ENCODE assay signal across 28 cellular contexts in genomic region chr14:92012121-92012748, GRCh38. TPM values are rescaled to one million over a fixed set of nuclear protein-coding genes. Genes with fewer than 3 reads are reported as not detected.
DNase-seq lines count a peak whose midpoint lies in the region; ATAC-seq, FAIRE-seq and TF ChIP-seq lines count a peak whose summit lies in the region.
"Had no signal": no experiment of that assay in that cellular context is flagged by ENCODE, and none has a peak within 500 bp of the region (broad histone marks: within the 10 kb centered on the region; RNA-seq: fewer than 3 reads in every experiment).

No MANE protein-coding gene starts in this region.

- no peaks in the 10 kb centered on the region for H3K9me3 ChIP-seq in body of pancreas
- H3K9me3 ChIP-seq in small intestine (ENCODE audit: control insufficient read depth, low read depth), result no peaks in the 10 kb centered on the region
- no peaks in the 10 kb centered on the region for H3K9me3 ChIP-seq in ascending aorta
- H3K9me3 ChIP-seq: gastroesophageal sphincter had no signal

- intact Hi-C loops in activated CD4-positive, alpha-beta T cell treated with anti-CD3 and anti-CD28 coated beads for 36 hours (cut with DNase I, micrococcal nuclease), result no loop called here
- intact Hi-C loops in activated CD4-positive, alpha-beta T cell treated with anti-CD3 and anti-CD28 coated beads, Interleukin-2, amount 10 ng/mL, durations not matched to agents 24 days and 14 days (cut with micrococcal nuclease), result no loop called here
- intact Hi-C loops in body of pancreas (cut with DNase I), result no loop called here
- intact Hi-C loops in ascending aorta (cut with DNase I), result no loop called here

- peak overlapping the region in 3 of 4 donors; percentile 10 to 15 (median 11) for H3K27ac ChIP-seq in body of pancreas
- H3K27ac ChIP-seq in small intestine (ENCODE audit: low read depth in 1 of 2, low read length in 1 of 2), result peak overlapping the region in 1 of 2 donors; percentile 3
- no peak overlapping the region for H3K27ac ChIP-seq in ascending aorta
- H3K27ac ChIP-seq: brain microvascular endothelial cell, gastroesophageal sphincter, hepatocyte, HL-60 had no signal

- no peaks in the 10 kb centered on the region for H3K27me3 Mint-ChIP-seq in activated CD4-positive, alpha-beta T cell treated with anti-CD3 and anti-CD28 coated beads for 36 hours
- no peaks in the 10 kb centered on the region for H3K27me3 Mint-ChIP-seq in activated CD4-positive, alpha-beta T cell treated with anti-CD3 and anti-CD28 coated beads, Interleukin-2, amount 10 ng/mL, durations not matched to agents 24 days and 14 days

- H3K27me3 ChIP-seq in body of pancreas (no peaks in the 10 kb centered on the region), small intestine (ENCODE audit: control insufficient read depth in 2 of 2, insufficient read depth in 2 of 2, low read length in 2 of 2) (no peaks in the 10 kb centered on the region), ascending aorta (no peaks in the 10 kb centered on the region)
- H3K27me3 ChIP-seq: brain microvascular endothelial cell, gastroesophageal sphincter, hepatocyte had no signal

- peaks cover 12 to 35% of the 10 kb centered on the region in 2 donors for H3K36me3 ChIP-seq in body of pancreas (replicated peaks in 1 of 2; ENCODE audit: insufficient read depth in 1 of 2, low read depth in 2 of 2)
- H3K36me3 ChIP-seq in small intestine (ENCODE audit: control insufficient read depth in 2 of 2, insufficient read depth in 2 of 2, low read length in 2 of 2), result peaks cover 2 to 4% of the 10 kb centered on the region in 2 donors
- H3K36me3 ChIP-seq in ascending aorta, result peaks cover 62 to 79% of the 10 kb centered on the region in 2 donors

- no peak overlapping the region for H3K4me3 Mint-ChIP-seq in activated CD4-positive, alpha-beta T cell treated with anti-CD3 and anti-CD28 coated beads for 36 hours
- H3K4me3 Mint-ChIP-seq in activated CD4-positive, alpha-beta T cell treated with anti-CD3 and anti-CD28 coated beads, Interleukin-2, amount 10 ng/mL, durations not matched to agents 24 days and 14 days, result no peak overlapping the region
- H3K4me3 Mint-ChIP-seq: nephron had no signal

- CTCF ChIA-PET in activated CD4-positive, alpha-beta T cell treated with anti-CD3 and anti-CD28 coated beads for 36 hours (lab: Charles Lee), result interaction anchor here (0.6 to 1.7 kb wide), 2 partner anchors 15 to 1095 kb away, joined by 4 to 7 read pairs; no protein-coding TSS in a partner anchor

- H3K27ac Mint-ChIP-seq in activated CD4-positive, alpha-beta T cell treated with anti-CD3 and anti-CD28 coated beads for 36 hours, result peak overlapping the region; percentile 71
- H3K27ac Mint-ChIP-seq in activated CD4-positive, alpha-beta T cell treated with anti-CD3 and anti-CD28 coated beads, Interleukin-2, amount 10 ng/mL, durations not matched to agents 24 days and 14 days, result no peak overlapping the region
- H3K27ac Mint-ChIP-seq: nephron had no signal

- H3K4me1 ChIP-seq in body of pancreas (peaks cover 11% of the 10 kb centered on the region), small intestine (ENCODE audit: control insufficient read depth in 2 of 2, insufficient read depth in 1 of 2, low read depth in 1 of 2, low read length in 1 of 2) (no peaks in the 10 kb centered on the region), ascending aorta (no peaks in the 10 kb centered on the region)
- H3K4me1 ChIP-seq: gastroesophageal sphincter had no signal

- no peak for ATAC-seq in activated CD4-positive, alpha-beta T cell treated with anti-CD3 and anti-CD28 coated beads for 36 hours
- peak; percentile 81 for ATAC-seq in body of pancreas
- no peak for ATAC-seq in HG03432 (IDR thresholded peaks at IDR 0.05; ENCODE audit: unreplicated experiment)
- ATAC-seq: gastroesophageal sphincter, Panc1, SK-N-SH treated with all-trans-retinoic acid at 6 μM for 48 hours had no signal

- WGBS in body of pancreas, 2 donors, result 15 to 25% methylated on average over 4 of the region's 4 CpGs
- 28 to 62% (median 41%) methylated on average over 4 of the region's 4 CpGs for WGBS in small intestine, 3 donors

- peaks cover 46% of the 10 kb centered on the region for H3K36me3 Mint-ChIP-seq in activated CD4-positive, alpha-beta T cell treated with anti-CD3 and anti-CD28 coated beads for 36 hours (ENCODE audit: low read depth)
- H3K36me3 Mint-ChIP-seq in activated CD4-positive, alpha-beta T cell treated with anti-CD3 and anti-CD28 coated beads, Interleukin-2, amount 10 ng/mL, durations not matched to agents 24 days and 14 days (ENCODE audit: low read depth), result peaks cover 51% of the 10 kb centered on the region

- peak; percentile 53 for FAIRE-seq in small intestine (lab: Jason Lieb, UNC)
- FAIRE-seq: A204.1, H54 had no signal

- no peak for TF ChIP-seq CTCF in body of pancreas (IDR thresholded peaks at IDR 0.05)
- no peak for TF ChIP-seq CTCF in ascending aorta (IDR thresholded peaks at IDR 0.05)

- H3K4me3 ChIP-seq in body of pancreas (no peak overlapping the region), small intestine (ENCODE audit: low read depth in 1 of 2, low read length in 2 of 2) (no peak overlapping the region), ascending aorta (no peak overlapping the region)
- H3K4me3 ChIP-seq: gastroesophageal sphincter, hepatocyte, lung had no signal

- H3K4me1 Mint-ChIP-seq in activated CD4-positive, alpha-beta T cell treated with anti-CD3 and anti-CD28 coated beads for 36 hours, result peaks cover 24% of the 10 kb centered on the region
- peaks cover 14% of the 10 kb centered on the region for H3K4me1 Mint-ChIP-seq in activated CD4-positive, alpha-beta T cell treated with anti-CD3 and anti-CD28 coated beads, Interleukin-2, amount 10 ng/mL, durations not matched to agents 24 days and 14 days
- H3K4me1 Mint-ChIP-seq: nephron had no signal

- POLR2A ChIA-PET in activated CD4-positive, alpha-beta T cell treated with anti-CD3 and anti-CD28 coated beads for 36 hours (lab: Charles Lee), result no interaction called here

- no peak for DNase-seq in activated CD4-positive, alpha-beta T cell treated with anti-CD3 and anti-CD28 coated beads for 36 hours
- DNase-seq in activated CD4-positive, alpha-beta T cell treated with anti-CD3 and anti-CD28 coated beads, Interleukin-2, amount 10 ng/mL, durations not matched to agents 24 days and 14 days, result no peak
- DNase-seq in NCI-H146 (lab: John Stamatoyannopoulos, UW) (peak; percentile 30), body of pancreas (peak in 2 of 4 donors; percentile 25 to 39), small intestine (peak; percentile 40), ascending aorta (ENCODE audit: low spot score in 2 of 2) (no peak), DMS79 (lab: John Stamatoyannopoulos, UW) (no peak)
- DNase-seq: activated CD4-positive, CD25-positive, alpha-beta regulatory T cell treated with anti-CD3 and anti-CD28 coated beads, Interleukin-2, amount 50 U/mL, for 72 hours; activated CD8-positive, alpha-beta memory T cell treated with anti-CD3 and anti-CD28 coated beads for 24 hours; brain microvascular endothelial cell; KG1; kidney glomerular epithelial cell; NCI-H1105; NCI-H1930; NCI-H524 treated with DMSO at 0.1 percent for 48 hours; NK-92 treated with Interleukin-12 subunit alpha and Interleukin-12 subunit beta, amount 100 ng/mL, for 24 hours; Right ventricle myocardium superior; stimulated activated naive CD4-positive, alpha-beta T cell treated with Interleukin-2 at 50 U/mL for 16 hours had no signal

- H3K9me3 Mint-ChIP-seq in activated CD4-positive, alpha-beta T cell treated with anti-CD3 and anti-CD28 coated beads for 36 hours (ENCODE audit: low read depth), result no peaks in the 10 kb centered on the region
- H3K9me3 Mint-ChIP-seq in activated CD4-positive, alpha-beta T cell treated with anti-CD3 and anti-CD28 coated beads, Interleukin-2, amount 10 ng/mL, durations not matched to agents 24 days and 14 days, result no peaks in the 10 kb centered on the region
- H3K9me3 Mint-ChIP-seq: nephron had no signal

- TF ChIP-seq POLR2A in body of pancreas (IDR thresholded peaks at IDR 0.05), result no peak

RNA-seq across cellular contexts. Expression of gene TRIP11, which starts 27.6 kb away (rescaled TPM):
- 10 to 100 TPM; 35.7 to 41.0 TPM for total RNA-seq in activated CD4-positive, alpha-beta T cell treated with anti-CD3 and anti-CD28 coated beads for 36 hours
- total RNA-seq in activated CD4-positive, alpha-beta T cell treated with anti-CD3 and anti-CD28 coated beads, Interleukin-2, amount 10 ng/mL, durations not matched to agents 24 days and 14 days, result 38.6 and 42.0 TPM in 2 replicates
- total RNA-seq in body of pancreas (10 to 100 TPM; 25.2 to 33.6 TPM), ascending aorta (8.8 TPM)
- polyA plus RNA-seq in small intestine, result 1 to 10 TPM; 3.5 to 6.5 (median 5.4) TPM

Comparison
In these comparisons a context has a peak if more than half of its experiments do, and no peak if none do; other contexts are left out.
1. DNase-seq: peak in NCI-H146 (single experiment) and small intestine (single experiment); none in activated CD4-positive, alpha-beta T cell treated with anti-CD3 and anti-CD28 coated beads for 36 hours (single experiment), activated CD4-positive, alpha-beta T cell treated with anti-CD3 and anti-CD28 coated beads, Interleukin-2, amount 10 ng/mL, durations not matched to agents 24 days and 14 days (single experiment), ascending aorta (0 of 2) and DMS79 (single experiment).
2. H3K27ac ChIP-seq: peak in body of pancreas (3 of 4); none in ascending aorta (0 of 2).